18 cellular contexts compared by ENCODE assay signal in the genomic region with DNA sequence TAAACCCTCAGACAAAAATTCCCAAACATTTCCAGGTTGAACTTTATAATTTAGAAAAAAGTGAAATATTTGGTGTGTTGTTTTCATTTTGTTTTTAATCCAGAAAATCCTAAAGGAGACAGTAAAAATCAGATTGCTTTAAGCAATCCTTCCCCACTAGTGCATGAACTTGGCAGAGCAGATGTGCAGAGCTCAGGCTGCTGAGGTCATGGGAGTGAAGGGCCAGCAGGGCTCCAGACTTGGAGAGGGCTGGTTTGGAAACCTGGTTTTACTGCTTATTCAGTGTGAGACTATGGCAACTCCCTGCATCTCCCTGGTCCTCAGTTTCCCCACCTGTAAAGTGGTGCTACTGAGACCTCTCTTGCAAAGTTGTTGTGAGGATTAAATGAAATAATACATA.
A peak's percentile ranks its signal among the peaks of the same experiment; 100 is the strongest.
DNase-seq lines count a peak whose midpoint lies in the region; ATAC-seq and TF ChIP-seq lines count a peak whose summit lies in the region.
"Had no signal": no experiment of that assay in that cellular context is flagged by ENCODE, and none has a peak within 500 bp of the region (broad histone marks: within the 10 kb centered on the region; RNA-seq: fewer than 3 reads in every experiment).

No MANE protein-coding gene starts in this region.

- DNase-seq in DMS 273 (lab: John Stamatoyannopoulos, UW; ENCODE audit: unreplicated experiment), result peak; percentile 17
- DNase-seq in DMS 273 treated with DMSO at 0.1 percent for 48 hours (lab: John Stamatoyannopoulos, UW), result no peak
- peak in 1 of 2 experiments; percentile 44 for DNase-seq in SJCRH30
- no peak for DNase-seq in sciatic nerve (ENCODE audit: low spot score)
- no peak for DNase-seq in RWPE1 (ENCODE audit: low spot score)
- DNase-seq in activated CD8-positive, alpha-beta memory T cell treated with anti-CD3 and anti-CD28 coated beads, Interleukin-2, amount 10 ng/mL, durations not matched to agents 7 days and 5 days, result no peak
- DNase-seq: AML-193; CD4-positive, alpha-beta memory T cell; DMS53; DND-41; EL; GOT3 had no signal

- peak overlapping the region; percentile 63 for H3K27ac ChIP-seq in SJCRH30
- no peak overlapping the region for H3K27ac ChIP-seq in RWPE1
- H3K27ac ChIP-seq: 22Rv1, A549 had no signal

- POLR2A ChIA-PET in RWPE1 (lab: Yijun Ruan, JAX; ENCODE audit: low non-redundant PET), result no interaction called here

- ATAC-seq in sciatic nerve, result peak; percentile 55
- no peak for ATAC-seq in activated CD8-positive, alpha-beta memory T cell treated with anti-CD3 and anti-CD28 coated beads, Interleukin-2, amount 10 ng/mL, durations not matched to agents 7 days and 5 days
- no peak for ATAC-seq in HG02642 (IDR thresholded peaks at IDR 0.05; ENCODE audit: poor library complexity, unreplicated experiment)
- ATAC-seq: K562 had no signal

- no peaks in the 10 kb centered on the region for H3K36me3 Mint-ChIP-seq in activated CD8-positive, alpha-beta memory T cell treated with anti-CD3 and anti-CD28 coated beads, Interleukin-2, amount 10 ng/mL, durations not matched to agents 7 days and 5 days
- H3K36me3 Mint-ChIP-seq: CD4-positive, alpha-beta memory T cell had no signal

- no peak overlapping the region for H3K4me3 Mint-ChIP-seq in activated CD8-positive, alpha-beta memory T cell treated with anti-CD3 and anti-CD28 coated beads, Interleukin-2, amount 10 ng/mL, durations not matched to agents 7 days and 5 days
- H3K4me3 Mint-ChIP-seq: CD4-positive, alpha-beta memory T cell had no signal

- no peak for TF ChIP-seq CTCF in RWPE1 (conservative IDR thresholded peaks at IDR 0.05; ENCODE audit: low read depth)

- no peaks in the 10 kb centered on the region for H3K4me1 Mint-ChIP-seq in activated CD8-positive, alpha-beta memory T cell treated with anti-CD3 and anti-CD28 coated beads, Interleukin-2, amount 10 ng/mL, durations not matched to agents 7 days and 5 days
- H3K4me1 Mint-ChIP-seq: CD4-positive, alpha-beta memory T cell had no signal

- no peak overlapping the region for H3K27ac Mint-ChIP-seq in activated CD8-positive, alpha-beta memory T cell treated with anti-CD3 and anti-CD28 coated beads, Interleukin-2, amount 10 ng/mL, durations not matched to agents 7 days and 5 days
- H3K27ac Mint-ChIP-seq: CD4-positive, alpha-beta memory T cell had no signal

- H3K9me3 Mint-ChIP-seq in activated CD8-positive, alpha-beta memory T cell treated with anti-CD3 and anti-CD28 coated beads, Interleukin-2, amount 10 ng/mL, durations not matched to agents 7 days and 5 days (ENCODE audit: low read depth), result no peaks in the 10 kb centered on the region

- H3K4me1 ChIP-seq in SJCRH30, result peaks cover 16% of the 10 kb centered on the region
- H3K4me1 ChIP-seq: A549 had no signal

- no peaks in the 10 kb centered on the region for H3K9me3 ChIP-seq in SJCRH30 (replicated peaks)
- H3K9me3 ChIP-seq: A549, HAP-1 had no signal

- H3K27me3 Mint-ChIP-seq in activated CD8-positive, alpha-beta memory T cell treated with anti-CD3 and anti-CD28 coated beads, Interleukin-2, amount 10 ng/mL, durations not matched to agents 7 days and 5 days, result no peaks in the 10 kb centered on the region

- intact Hi-C loops in sciatic nerve (cut with DNase I), result no loop called here

- no peaks in the 10 kb centered on the region for H3K36me3 ChIP-seq in SJCRH30
- H3K36me3 ChIP-seq: HAP-1 had no signal

- H3K27me3 ChIP-seq in SJCRH30, result no peaks in the 10 kb centered on the region

- no peak overlapping the region for H3K4me3 ChIP-seq in SJCRH30
- H3K4me3 ChIP-seq: A549, GM12878, HAP-1, K562 had no signal

- CTCF ChIA-PET in RWPE1 (lab: Yijun Ruan, JAX), result no interaction called here
- CTCF ChIA-PET in activated CD8-positive, alpha-beta memory T cell treated with anti-CD3 and anti-CD28 coated beads, Interleukin-2, amount 10 ng/mL, durations not matched to agents 7 days and 5 days (lab: Charles Lee), result no interaction called here
